Comparison of ENCODE assay signal across 8 cellular contexts in genomic region chr3:156681003-156681402, GRCh38. TPM values are rescaled to one million over a fixed set of nuclear protein-coding genes. Genes with fewer than 3 reads are reported as not detected.
DNase-seq lines count a peak whose midpoint lies in the region; ATAC-seq and TF ChIP-seq lines count a peak whose summit lies in the region.

No MANE protein-coding gene starts in this region.

- peak; percentile 67 for ATAC-seq in GM21528 (IDR thresholded peaks at IDR 0.05; ENCODE audit: low FRiP score, unreplicated experiment)

- DNase-seq in GM04503 (ENCODE audit: low read depth), result peak; percentile 92
- DNase-seq in HT-29 (ENCODE audit: low spot score), result peak; percentile 98
- peak in 1 of 3 donors; percentile 64 for DNase-seq in Peyer's patch
- peak; percentile 48 to 72 for DNase-seq in erythroblast (lab: John Stamatoyannopoulos, UW)
- DNase-seq in non-pigmented ciliary epithelial cell (ENCODE audit: low read depth), result peak; percentile 88
- DNase-seq in activated effector memory CD4-positive, alpha-beta T cell treated with anti-CD3 and anti-CD28 coated beads, Interleukin-2, amount 50 U/mL, for 16 hours, result no peak
- DNase-seq in NCI-H128 (lab: John Stamatoyannopoulos, UW; ENCODE audit: unreplicated experiment), result no peak

- H3K4me3 ChIP-seq in Peyer's patch, result peak overlapping the region in 1 of 4 donors; percentile 2

- no peaks in the 10 kb centered on the region for H3K9me3 ChIP-seq in Peyer's patch

- peaks cover 0 to 14% (median 0%) of the 10 kb centered on the region in 3 donors for H3K36me3 ChIP-seq in Peyer's patch

- H3K27ac ChIP-seq in Peyer's patch, result peak overlapping the region in 3 of 4 donors; percentile 8 to 37 (median 29)

- TF ChIP-seq POLR2A in Peyer's patch (IDR thresholded peaks at IDR 0.05) (no peak), erythroblast (IDR thresholded peaks at IDR 0.05; ENCODE audit: low read length) (no peak)

- H3K4me1 ChIP-seq in Peyer's patch, result peaks cover 0 to 78% (median 17%) of the 10 kb centered on the region in 4 donors

- TF ChIP-seq CTCF in Peyer's patch (IDR thresholded peaks at IDR 0.05), result no peak

- no peaks in the 10 kb centered on the region for H3K27me3 ChIP-seq in Peyer's patch

RNA-seq across cellular contexts. Expression of gene TIPARP, which starts 6.6 kb away (rescaled TPM):
- total RNA-seq in HT-29 (2014; rRNA removed; shearing (Covaris generic)), result 66.6 and 70.7 TPM in 2 replicates
- total RNA-seq in Peyer's patch, result 10 to 100 TPM; 39.7 to 90.8 (median 52.2) TPM

Comparison
In these comparisons a context has a peak if more than half of its experiments do, and no peak if none do; other contexts are left out.
1. DNase-seq: peak in GM04503 (single experiment), HT-29 (single experiment), erythroblast (2 of 2) and non-pigmented ciliary epithelial cell (single experiment); none in activated effector memory CD4-positive, alpha-beta T cell treated with anti-CD3 and anti-CD28 coated beads, Interleukin-2, amount 50 U/mL, for 16 hours (single experiment) and NCI-H128 (single experiment).